Comparison of ENCODE assay signal across 15 cellular contexts in genomic region chr17:76641501-76641900, GRCh38. TPM values are rescaled to one million over a fixed set of nuclear protein-coding genes. Genes with fewer than 3 reads are reported as not detected.
A peak's percentile ranks its signal among the peaks of the same experiment; 100 is the strongest.
DNase-seq lines count a peak whose midpoint lies in the region; ATAC-seq and TF ChIP-seq lines count a peak whose summit lies in the region.
"Had no signal": no experiment of that assay in that cellular context is flagged by ENCODE, and none has a peak within 500 bp of the region (broad histone marks: within the 10 kb centered on the region; RNA-seq: fewer than 3 reads in every experiment).

No MANE protein-coding gene starts in this region.

- H3K27ac Mint-ChIP-seq in MCF 10A (ENCODE audit: low read depth, unreplicated experiment) (no peak overlapping the region), endothelial cell (ENCODE audit: unreplicated experiment) (no peak overlapping the region)
- H3K27ac Mint-ChIP-seq: activated CD4-positive, alpha-beta T cell treated with anti-CD3 and anti-CD28 coated beads, Interleukin-2, amount 10 ng/mL, durations not matched to agents 24 days and 14 days; T-helper 1 cell treated with Interleukin-12 subunit alpha and Interleukin-12 subunit beta and Interleukin-4 antibody, amounts not matched to agents 30 μg/mL and 1 μg/mL, for 36 hours had no signal

- H3K27ac ChIP-seq in breast epithelium: no peak overlapping the region
- H3K27ac ChIP-seq: thyroid gland had no signal

- H3K9me3 ChIP-seq in breast epithelium: no peaks in the 10 kb centered on the region
- H3K9me3 ChIP-seq: thyroid gland had no signal

- BruUV-seq in MCF 10A (replicated peaks; lab: Mats Ljungman, UMichigan): no TSS peak

- CTCF ChIA-PET in MCF 10A (lab: Yijun Ruan, JAX): interaction anchor here (0.6 to 1.5 kb wide), 2 partner anchors 17 to 614 kb away, joined by 3 to 8 read pairs; no protein-coding TSS in a partner anchor

- no peak overlapping the region for H3K4me3 Mint-ChIP-seq in MCF 10A (ENCODE audit: unreplicated experiment)
- H3K4me3 Mint-ChIP-seq in endothelial cell (ENCODE audit: unreplicated experiment): no peak overlapping the region
- H3K4me3 Mint-ChIP-seq: activated CD4-positive, alpha-beta T cell treated with anti-CD3 and anti-CD28 coated beads, Interleukin-2, amount 10 ng/mL, durations not matched to agents 24 days and 14 days; T-helper 1 cell treated with Interleukin-12 subunit alpha and Interleukin-12 subunit beta and Interleukin-4 antibody, amounts not matched to agents 30 μg/mL and 1 μg/mL, for 36 hours had no signal

- H3K27me3 ChIP-seq in breast epithelium: no peaks in the 10 kb centered on the region
- H3K27me3 ChIP-seq: thyroid gland had no signal

- no peaks in the 10 kb centered on the region for H3K4me1 ChIP-seq in breast epithelium

- peaks cover 17% of the 10 kb centered on the region for H3K27me3 Mint-ChIP-seq in MCF 10A (ENCODE audit: insufficient read depth, unreplicated experiment)
- no peaks in the 10 kb centered on the region for H3K27me3 Mint-ChIP-seq in endothelial cell (ENCODE audit: unreplicated experiment)

- TF ChIP-seq POLR2A in breast epithelium (IDR thresholded peaks at IDR 0.05): no peak

- H3K36me3 ChIP-seq in breast epithelium: no peaks in the 10 kb centered on the region
- H3K36me3 ChIP-seq: thyroid gland had no signal

- DNase-seq in MCF 10A (ENCODE audit: unreplicated experiment) (peak; percentile 68), breast epithelium (ENCODE audit: low spot score in 2 of 2) (no peak), SW480 (ENCODE audit: low spot score) (peak; percentile 62), left colon (no peak), Ammon's horn (ENCODE audit: low spot score) (no peak), endothelial cell (ENCODE audit: low spot score) (no peak), posterior cingulate gyrus (no peak)
- no peak for DNase-seq in activated effector memory CD4-positive, alpha-beta T cell treated with Interleukin-2 at 50 U/mL for 16 hours
- DNase-seq: activated CD4-positive, alpha-beta T cell treated with anti-CD3 and anti-CD28 coated beads, Interleukin-2, amount 10 ng/mL, durations not matched to agents 24 days and 14 days; effector CD8-positive, alpha-beta T cell; NCI-H2029; thyroid gland had no signal

- ATAC-seq in left colon: peak; percentile 47

- H3K4me1 Mint-ChIP-seq in MCF 10A (ENCODE audit: insufficient read depth, unreplicated experiment) (peaks cover 22% of the 10 kb centered on the region), endothelial cell (ENCODE audit: unreplicated experiment) (peaks cover 17% of the 10 kb centered on the region)

- H3K36me3 Mint-ChIP-seq in MCF 10A (ENCODE audit: insufficient read depth, unreplicated experiment) (no peaks in the 10 kb centered on the region), endothelial cell (ENCODE audit: low read depth, unreplicated experiment) (no peaks in the 10 kb centered on the region)

- H3K9me3 Mint-ChIP-seq in MCF 10A (ENCODE audit: unreplicated experiment): no peaks in the 10 kb centered on the region
- no peaks in the 10 kb centered on the region for H3K9me3 Mint-ChIP-seq in endothelial cell (ENCODE audit: unreplicated experiment)

- H3K4me3 ChIP-seq in breast epithelium: no peak overlapping the region
- H3K4me3 ChIP-seq: thyroid gland had no signal

- intact Hi-C loops in MCF 10A (cut with micrococcal nuclease): no loop called here
- intact Hi-C loops in breast epithelium (cut with DNase I; ENCODE audit: low total_unique reads): no loop called here
- intact Hi-C loops in left colon (cut with DNase I, micrococcal nuclease): no loop called here
- intact Hi-C loops in posterior cingulate gyrus (cut with DNase I): no loop called here

- TF ChIP-seq CTCF in MCF 10A (IDR thresholded peaks at IDR 0.05; ENCODE audit: unreplicated experiment) (no peak), breast epithelium (IDR thresholded peaks at IDR 0.05) (no peak), endothelial cell (IDR thresholded peaks at IDR 0.05; ENCODE audit: unreplicated experiment) (no peak)

- POLR2A ChIA-PET in MCF 10A (lab: Yijun Ruan, JAX): interaction anchor here (0.6 to 2.0 kb wide), 5 partner anchors 30 to 1606 kb away, joined by 3 to 9 read pairs (median 4); no protein-coding TSS in a partner anchor

RNA-seq across cellular contexts. Expression of gene ST6GALNAC1, which starts 2.1 kb away (rescaled TPM):
- total RNA-seq in MCF 10A (2022) (not detected in 2 replicates), breast epithelium (1 to 10 TPM; 1.3 to 1.6 (median 1.3) TPM), left colon (100 to 1,000 TPM; 322 to 434 TPM), endothelial cell (ENCODE audit: unreplicated experiment) (0.77 TPM)
- total RNA-seq: glomerular endothelial cell, OCI-LY7 had no signal

RNA-seq across cellular contexts. Expression of gene ST6GALNAC2, which starts 55.8 kb away (rescaled TPM):
- total RNA-seq in MCF 10A (2022) (5.0 and 7.7 TPM in 2 replicates), breast epithelium (10 to 100 TPM; 10.5 to 39.8 (median 12.0) TPM), left colon (1 to 10 TPM; 3.9 to 4.5 TPM), endothelial cell (ENCODE audit: unreplicated experiment) (2.2 TPM)
- total RNA-seq: activated CD4-positive, alpha-beta T cell treated with anti-CD3 and anti-CD28 coated beads, Interleukin-2, amount 10 ng/mL, durations not matched to agents 24 days and 14 days; OCI-LY7 had no signal

Comparison
In these comparisons a context has a peak if more than half of its experiments do, and no peak if none do; other contexts are left out.
1. DNase-seq: peak in MCF 10A (single experiment) and SW480 (single experiment); none in breast epithelium (0 of 2), left colon (0 of 2), activated effector memory CD4-positive, alpha-beta T cell treated with Interleukin-2 at 50 U/mL for 16 hours (single experiment), Ammon's horn (single experiment), endothelial cell (single experiment) and posterior cingulate gyrus (0 of 10).
2. RNA of gene ST6GALNAC1, which starts 2.1 kb away (total RNA-seq): 322 to 434 TPM in left colon; 1.3 to 1.6 TPM in breast epithelium, 0.77 TPM in endothelial cell (single experiment) and not detected in MCF 10A; every median in the first group is over 100 times any median in the second.